ENCODE assay signal across 14 cellular contexts in genomic region chr12:123655420-123655819, GRCh38. TPM values are rescaled to one million over a fixed set of nuclear protein-coding genes. Genes with fewer than 3 reads are reported as not detected.
A peak's percentile ranks its signal among the peaks of the same experiment; 100 is the strongest.
DNase-seq lines count a peak whose midpoint lies in the region; ATAC-seq, FAIRE-seq and TF ChIP-seq lines count a peak whose summit lies in the region.
"Had no signal": no experiment of that assay in that cellular context is flagged by ENCODE, and none has a peak within 500 bp of the region (broad histone marks: within the 10 kb centered on the region; RNA-seq: fewer than 3 reads in every experiment).

No MANE protein-coding gene starts in this region.

- TF ChIP-seq POLR2A in H54 (IDR thresholded peaks at IDR 0.05; ENCODE audit: low read depth, low read length) = no peak

- DNase-seq in GM18507 (ENCODE audit: extremely low spot score, insufficient read length, low read depth) = peak; percentile 40
- DNase-seq in cerebellum (ENCODE audit: low spot score) = peak; percentile 54
- DNase-seq in H54 (ENCODE audit: insufficient read length, low spot score) = no peak
- DNase-seq in activated CD4-positive, CD25-positive, alpha-beta regulatory T cell treated with anti-CD3 and anti-CD28 coated beads, Interleukin-2, amount 50 U/mL, for 72 hours = no peak
- no peak for DNase-seq in HPDE6-E6E7 (ENCODE audit: extremely low spot score)
- DNase-seq: activated T-cell treated with anti-CD3 and anti-CD28 coated beads, Interleukin-2, amount 50 U/mL, for 48 hours; BE2C; gastrocnemius medialis; NCI-H748 treated with DMSO at 0.1 percent for 48 hours; stomach had no signal

- ATAC-seq in GM21423 (IDR thresholded peaks at IDR 0.05; ENCODE audit: unreplicated experiment) (peak; percentile 94), HG03108 (IDR thresholded peaks at IDR 0.05; ENCODE audit: unreplicated experiment) (peak; percentile 93)
- ATAC-seq in activated CD4-positive, CD25-positive, alpha-beta regulatory T cell treated with anti-CD3 and anti-CD28 coated beads, Interleukin-2, amount 50 U/mL, for 24 hours = no peak
- ATAC-seq: gastrocnemius medialis, HepG2 had no signal

- FAIRE-seq in GM18507 (lab: Jason Lieb, UNC) (peak; percentile 92), H54 (lab: Jason Lieb, UNC) (no peak)
- FAIRE-seq: HepG2 had no signal

RNA-seq across cellular contexts. Expression of gene TCTN2, which starts 15.5 kb away (rescaled TPM):
- total RNA-seq in cerebellum = 22.8 TPM

RNA-seq across cellular contexts. Expression of gene GTF2H3, which starts 21.8 kb away (rescaled TPM):
- 28.0 TPM for total RNA-seq in cerebellum

RNA-seq across cellular contexts. Expression of gene EIF2B1, which starts 21.9 kb away (rescaled TPM):
- total RNA-seq in cerebellum = 27.5 TPM

RNA-seq across cellular contexts. Expression of gene DDX55, which starts 53.5 kb away (rescaled TPM):
- total RNA-seq in cerebellum = 20.6 TPM

RNA-seq across cellular contexts. Expression of gene ATP6V0A2, which starts 56.7 kb away (rescaled TPM):
- total RNA-seq in cerebellum = 30.7 TPM

Comparison
In these comparisons a context has a peak if more than half of its experiments do, and no peak if none do; other contexts are left out.
1. DNase-seq: peak in GM18507 (single experiment) and cerebellum (single experiment); none in H54 (single experiment), activated CD4-positive, CD25-positive, alpha-beta regulatory T cell treated with anti-CD3 and anti-CD28 coated beads, Interleukin-2, amount 50 U/mL, for 72 hours (single experiment) and HPDE6-E6E7 (single experiment).
2. ATAC-seq: peak in GM21423 (single experiment) and HG03108 (single experiment); none in activated CD4-positive, CD25-positive, alpha-beta regulatory T cell treated with anti-CD3 and anti-CD28 coated beads, Interleukin-2, amount 50 U/mL, for 24 hours (0 of 2).